ENCODE assay signal across 1 cellular context in the genomic region with DNA sequence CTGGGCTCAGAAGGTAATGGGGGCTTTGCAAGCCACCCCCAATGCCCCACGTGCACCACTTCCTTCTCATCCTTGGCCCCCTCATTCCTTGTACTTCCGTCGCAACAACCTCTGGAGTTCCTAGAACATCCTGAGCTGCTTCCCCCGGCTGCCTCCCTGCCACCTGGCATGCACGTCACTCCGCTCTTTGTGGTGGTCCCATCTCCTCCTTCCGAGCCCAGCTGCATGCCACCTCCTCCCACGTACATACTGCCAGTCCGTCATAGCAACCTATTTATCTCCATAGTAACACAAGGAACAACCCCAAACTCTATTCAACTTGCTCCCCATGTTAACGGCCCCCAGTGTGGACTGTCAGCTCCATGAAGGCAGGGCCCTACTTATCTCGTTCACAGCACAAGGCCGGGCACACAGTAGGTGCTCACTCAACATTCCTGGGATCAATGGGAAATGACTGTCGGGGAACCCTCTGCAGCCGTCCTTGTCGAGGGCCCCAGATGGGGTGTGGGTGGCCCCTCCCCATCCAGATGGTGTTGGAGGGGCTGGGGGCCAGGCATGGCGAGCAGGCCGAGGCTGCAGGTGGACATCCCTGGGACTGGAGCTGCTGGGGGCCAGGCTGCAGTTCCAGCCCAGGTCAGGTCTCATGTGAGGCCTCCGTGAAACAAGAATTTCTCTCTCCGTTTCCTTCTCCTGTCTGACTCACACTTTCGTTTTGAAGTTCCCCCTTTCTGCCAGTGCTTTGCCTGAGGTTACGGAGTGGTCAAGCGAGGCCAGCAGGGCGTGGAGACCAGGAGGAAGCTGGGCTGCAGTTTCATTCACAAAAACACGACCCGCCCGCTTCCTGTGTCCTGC.
A peak's percentile ranks its signal among the peaks of the same experiment; 100 is the strongest.
TF ChIP-seq lines count a peak whose summit lies in the region.

No MANE protein-coding gene starts in this region.

TF ChIP-seq in GM12878, 131 proteins besides CTCF, POLR2A, EP300 and RAD21 (continues in another document):
- TF ChIP-seq SMARCA5 (IDR thresholded peaks at IDR 0.05), result peak; percentile 82; the same call in 1 of the 2 replicates
- TF ChIP-seq ZBED1 (IDR thresholded peaks at IDR 0.05; ENCODE audit: borderline replicate concordance), result peak; percentile 84; the same call in 1 of the 2 replicates
- TF ChIP-seq, protein P1, sequence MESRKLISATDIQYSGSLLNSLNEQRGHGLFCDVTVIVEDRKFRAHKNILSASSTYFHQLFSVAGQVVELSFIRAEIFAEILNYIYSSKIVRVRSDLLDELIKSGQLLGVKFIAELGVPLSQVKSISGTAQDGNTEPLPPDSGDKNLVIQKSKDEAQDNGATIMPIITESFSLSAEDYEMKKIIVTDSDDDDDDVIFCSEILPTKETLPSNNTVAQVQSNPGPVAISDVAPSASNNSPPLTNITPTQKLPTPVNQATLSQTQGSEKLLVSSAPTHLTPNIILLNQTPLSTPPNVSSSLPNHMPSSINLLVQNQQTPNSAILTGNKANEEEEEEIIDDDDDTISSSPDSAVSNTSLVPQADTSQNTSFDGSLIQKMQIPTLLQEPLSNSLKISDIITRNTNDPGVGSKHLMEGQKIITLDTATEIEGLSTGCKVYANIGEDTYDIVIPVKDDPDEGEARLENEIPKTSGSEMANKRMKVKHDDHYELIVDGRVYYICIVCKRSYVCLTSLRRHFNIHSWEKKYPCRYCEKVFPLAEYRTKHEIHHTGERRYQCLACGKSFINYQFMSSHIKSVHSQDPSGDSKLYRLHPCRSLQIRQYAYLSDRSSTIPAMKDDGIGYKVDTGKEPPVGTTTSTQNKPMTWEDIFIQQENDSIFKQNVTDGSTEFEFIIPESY (IDR thresholded peaks at IDR 0.05), result no peak
- TF ChIP-seq SREBF1 (IDR thresholded peaks at IDR 0.05; ENCODE audit: low read length), result no peak
- no peak for TF ChIP-seq HDAC6 (IDR thresholded peaks at IDR 0.05; ENCODE audit: unreplicated experiment)
- TF ChIP-seq ETV6 (conservative IDR thresholded peaks at IDR 0.05 in 1 of 2, IDR thresholded peaks at IDR 0.05 in 1 of 2; ENCODE audit: borderline replicate concordance in 1 of 2, low read depth in 1 of 2), result peak in 1 of 2 experiments; percentile 98; a peak in 2 of 4 replicates
- peak; percentile 62 for TF ChIP-seq NBN (IDR thresholded peaks at IDR 0.05)
- peak; percentile 20 for TF ChIP-seq MEF2B (IDR thresholded peaks at IDR 0.05; ENCODE audit: partially characterized antibody, poor library complexity, severe bottlenecking)
- TF ChIP-seq, protein P2, sequence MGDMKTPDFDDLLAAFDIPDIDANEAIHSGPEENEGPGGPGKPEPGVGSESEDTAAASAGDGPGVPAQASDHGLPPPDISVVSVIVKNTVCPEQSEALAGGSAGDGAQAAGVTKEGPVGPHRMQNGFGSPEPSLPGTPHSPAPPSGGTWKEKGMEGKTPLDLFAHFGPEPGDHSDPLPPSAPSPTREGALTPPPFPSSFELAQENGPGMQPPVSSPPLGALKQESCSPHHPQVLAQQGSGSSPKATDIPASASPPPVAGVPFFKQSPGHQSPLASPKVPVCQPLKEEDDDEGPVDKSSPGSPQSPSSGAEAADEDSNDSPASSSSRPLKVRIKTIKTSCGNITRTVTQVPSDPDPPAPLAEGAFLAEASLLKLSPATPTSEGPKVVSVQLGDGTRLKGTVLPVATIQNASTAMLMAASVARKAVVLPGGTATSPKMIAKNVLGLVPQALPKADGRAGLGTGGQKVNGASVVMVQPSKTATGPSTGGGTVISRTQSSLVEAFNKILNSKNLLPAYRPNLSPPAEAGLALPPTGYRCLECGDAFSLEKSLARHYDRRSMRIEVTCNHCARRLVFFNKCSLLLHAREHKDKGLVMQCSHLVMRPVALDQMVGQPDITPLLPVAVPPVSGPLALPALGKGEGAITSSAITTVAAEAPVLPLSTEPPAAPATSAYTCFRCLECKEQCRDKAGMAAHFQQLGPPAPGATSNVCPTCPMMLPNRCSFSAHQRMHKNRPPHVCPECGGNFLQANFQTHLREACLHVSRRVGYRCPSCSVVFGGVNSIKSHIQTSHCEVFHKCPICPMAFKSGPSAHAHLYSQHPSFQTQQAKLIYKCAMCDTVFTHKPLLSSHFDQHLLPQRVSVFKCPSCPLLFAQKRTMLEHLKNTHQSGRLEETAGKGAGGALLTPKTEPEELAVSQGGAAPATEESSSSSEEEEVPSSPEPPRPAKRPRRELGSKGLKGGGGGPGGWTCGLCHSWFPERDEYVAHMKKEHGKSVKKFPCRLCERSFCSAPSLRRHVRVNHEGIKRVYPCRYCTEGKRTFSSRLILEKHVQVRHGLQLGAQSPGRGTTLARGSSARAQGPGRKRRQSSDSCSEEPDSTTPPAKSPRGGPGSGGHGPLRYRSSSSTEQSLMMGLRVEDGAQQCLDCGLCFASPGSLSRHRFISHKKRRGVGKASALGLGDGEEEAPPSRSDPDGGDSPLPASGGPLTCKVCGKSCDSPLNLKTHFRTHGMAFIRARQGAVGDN (IDR thresholded peaks at IDR 0.05), result no peak
- TF ChIP-seq SMC3 (IDR thresholded peaks at IDR 0.05; ENCODE audit: borderline replicate concordance, low read length), result no peak
- peak; percentile 71; the same call in 1 of the 2 replicates for TF ChIP-seq JUND (IDR thresholded peaks at IDR 0.05; ENCODE audit: low read depth, low read length)
- no peak for TF ChIP-seq ZNF592 (IDR thresholded peaks at IDR 0.05)
- TF ChIP-seq MTA3 (IDR thresholded peaks at IDR 0.05; ENCODE audit: borderline replicate concordance, low read length), result peak; percentile 75; the same call in 1 of the 2 replicates
- TF ChIP-seq SP1 (IDR thresholded peaks at IDR 0.05; ENCODE audit: low read depth, low read length), result peak; percentile 36
- TF ChIP-seq, protein P3, sequence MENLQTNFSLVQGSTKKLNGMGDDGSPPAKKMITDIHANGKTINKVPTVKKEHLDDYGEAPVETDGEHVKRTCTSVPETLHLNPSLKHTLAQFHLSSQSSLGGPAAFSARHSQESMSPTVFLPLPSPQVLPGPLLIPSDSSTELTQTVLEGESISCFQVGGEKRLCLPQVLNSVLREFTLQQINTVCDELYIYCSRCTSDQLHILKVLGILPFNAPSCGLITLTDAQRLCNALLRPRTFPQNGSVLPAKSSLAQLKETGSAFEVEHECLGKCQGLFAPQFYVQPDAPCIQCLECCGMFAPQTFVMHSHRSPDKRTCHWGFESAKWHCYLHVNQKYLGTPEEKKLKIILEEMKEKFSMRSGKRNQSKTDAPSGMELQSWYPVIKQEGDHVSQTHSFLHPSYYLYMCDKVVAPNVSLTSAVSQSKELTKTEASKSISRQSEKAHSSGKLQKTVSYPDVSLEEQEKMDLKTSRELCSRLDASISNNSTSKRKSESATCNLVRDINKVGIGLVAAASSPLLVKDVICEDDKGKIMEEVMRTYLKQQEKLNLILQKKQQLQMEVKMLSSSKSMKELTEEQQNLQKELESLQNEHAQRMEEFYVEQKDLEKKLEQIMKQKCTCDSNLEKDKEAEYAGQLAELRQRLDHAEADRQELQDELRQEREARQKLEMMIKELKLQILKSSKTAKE (IDR thresholded peaks at IDR 0.05; ENCODE audit: low read depth, poor library complexity, severe bottlenecking), result peak; percentile 78
- TF ChIP-seq SMAD1 (IDR thresholded peaks at IDR 0.05; ENCODE audit: low read depth, partially characterized antibody), result peak; percentile 28
- no peak for TF ChIP-seq ELK1 (IDR thresholded peaks at IDR 0.05; ENCODE audit: low read depth, low read length)
- no peak for TF ChIP-seq FOS (IDR thresholded peaks at IDR 0.05; ENCODE audit: borderline replicate concordance, extremely low read depth, insufficient read length)
- TF ChIP-seq NFYA (IDR thresholded peaks at IDR 0.05; ENCODE audit: borderline replicate concordance, low read depth, low read length), result no peak
- peak; percentile 69 for TF ChIP-seq RELA (IDR thresholded peaks at IDR 0.05; ENCODE audit: borderline replicate concordance, partially characterized antibody)
- no peak for TF ChIP-seq STAT1 (conservative IDR thresholded peaks at IDR 0.05)
- peak; percentile 98 for TF ChIP-seq PAX5 (IDR thresholded peaks at IDR 0.05; ENCODE audit: borderline replicate concordance, low read depth, low read length)
- peak; percentile 70; the same call in 1 of the 2 replicates for TF ChIP-seq ZNF217 (IDR thresholded peaks at IDR 0.05)
- peak; percentile 61; the same call in 1 of the 2 replicates for TF ChIP-seq CREB1 (IDR thresholded peaks at IDR 0.05; ENCODE audit: low read depth)
- TF ChIP-seq CHD1 (IDR thresholded peaks at IDR 0.05; ENCODE audit: low read depth, low read length), result no peak
- TF ChIP-seq NFIC (IDR thresholded peaks at IDR 0.05; ENCODE audit: low read depth, low read length), result peak; percentile 80
- TF ChIP-seq SPI1 (IDR thresholded peaks at IDR 0.05; ENCODE audit: borderline replicate concordance, insufficient read depth, low read depth, low read length), result peak; percentile 50
- TF ChIP-seq TCF3 (IDR thresholded peaks at IDR 0.05; ENCODE audit: borderline replicate concordance, insufficient read depth, low read depth, low read length), result peak; percentile 71
- TF ChIP-seq E4F1 (IDR thresholded peaks at IDR 0.05; ENCODE audit: borderline replicate concordance, partially characterized antibody), result no peak
- TF ChIP-seq YY1 (IDR thresholded peaks at IDR 0.05; ENCODE audit: low read depth, low read length), result no peak
- no peak for TF ChIP-seq ZNF384 (IDR thresholded peaks at IDR 0.05; ENCODE audit: borderline replicate concordance, low read depth, low read length)
- no peak for TF ChIP-seq CEBPB (IDR thresholded peaks at IDR 0.05; ENCODE audit: borderline replicate concordance in 1 of 2, low read depth in 2 of 2, low read length in 2 of 2)
- no peak for TF ChIP-seq TAF1 (IDR thresholded peaks at IDR 0.05; ENCODE audit: borderline replicate concordance, low read depth, low read length)
- TF ChIP-seq MEF2A (IDR thresholded peaks at IDR 0.05; ENCODE audit: insufficient read depth, low read depth, low read length), result peak; percentile 75; the same call in 1 of the 2 replicates
- no peak for TF ChIP-seq ZNF622 (IDR thresholded peaks at IDR 0.05)
- TF ChIP-seq HDAC2 (IDR thresholded peaks at IDR 0.05), result no peak
- TF ChIP-seq SUZ12 (IDR thresholded peaks at IDR 0.05; ENCODE audit: unreplicated experiment), result no peak
- no peak for TF ChIP-seq POLR2AphosphoS2 (IDR thresholded peaks at IDR 0.05; ENCODE audit: low read depth, low read length)
- no peak for TF ChIP-seq GABPA (IDR thresholded peaks at IDR 0.05; ENCODE audit: low read depth)
- TF ChIP-seq BRCA1 (IDR thresholded peaks at IDR 0.05; ENCODE audit: low read depth, low read length), result no peak
- TF ChIP-seq USF1 (IDR thresholded peaks at IDR 0.05; ENCODE audit: borderline replicate concordance, extremely low read length, insufficient read depth, low read depth, low read length), result peak; percentile 2
